ENCODE assay signal across 18 cellular contexts in the genomic region with DNA sequence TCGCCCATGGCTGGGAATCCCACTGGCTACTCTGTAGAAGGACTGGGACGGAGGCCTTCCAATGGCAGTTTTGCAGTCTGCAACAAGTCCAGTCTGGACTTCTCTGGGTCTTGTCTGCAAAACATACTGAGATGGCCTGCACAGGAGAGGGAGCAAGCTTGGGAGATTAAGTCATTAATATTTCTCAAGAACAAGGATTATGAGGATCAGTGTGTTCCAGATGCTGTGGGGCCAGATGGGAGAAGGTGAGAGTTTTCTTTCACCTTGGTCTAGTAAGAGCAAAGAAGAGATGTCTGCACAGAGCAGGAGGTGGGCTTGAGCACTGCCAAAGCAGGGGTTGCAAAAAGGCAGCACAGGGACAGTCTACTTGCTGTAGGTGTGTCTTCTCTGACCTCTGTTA. TPM values are rescaled to one million over a fixed set of nuclear protein-coding genes. Genes with fewer than 3 reads are reported as not detected.
A peak's percentile ranks its signal among the peaks of the same experiment; 100 is the strongest.
DNase-seq lines count a peak whose midpoint lies in the region; ATAC-seq and TF ChIP-seq lines count a peak whose summit lies in the region.
"Had no signal": no experiment of that assay in that cellular context is flagged by ENCODE, and none has a peak within 500 bp of the region (broad histone marks: within the 10 kb centered on the region; RNA-seq: fewer than 3 reads in every experiment).

PDE6A (minus strand) TSS at position 128 of the 400 bp plus-strand sequence; CDS start at position 8, 120 bp downstream.

- no peak within 1 kb of the TSS for H3K4me3 ChIP-seq in GM23338
- H3K4me3 ChIP-seq in Peyer's patch = no peak within 1 kb of the TSS
- H3K4me3 ChIP-seq: HAP-1, PC-9 had no signal

- no peak for ATAC-seq in GM23338
- ATAC-seq in stimulated activated naive B cell treated with anti-CD40 and anti-IgM and Interleukin-4, amounts not matched to agents 10 μg/mL and 1 μg/mL and 100 μg/mL, for 72 hours (replicated peaks) = no peak
- ATAC-seq: CD8-positive, alpha-beta T cell had no signal

- H3F3A ChIP-seq in GM23338 (replicated peaks; ENCODE audit: low read depth) = no peaks in the 10 kb centered on the region

- no peak within 1 kb of the TSS for H3K27ac ChIP-seq in GM23338 (ENCODE audit: low read depth)
- peak within 1 kb of the TSS in 3 of 4 donors; percentile 7 to 49 (median 24) for H3K27ac ChIP-seq in Peyer's patch
- peak within 1 kb of the TSS; percentile 60 for H3K27ac ChIP-seq in epithelial cell of prostate
- H3K27ac ChIP-seq: PC-9 had no signal

- no peaks in the 10 kb centered on the region for H3K9me3 Mint-ChIP-seq in GM23338
- H3K9me3 Mint-ChIP-seq in stimulated activated naive B cell treated with anti-CD40 and anti-IgM and Interleukin-4, amounts not matched to agents 10 μg/mL and 1 μg/mL and 100 μg/mL, for 72 hours = no peaks in the 10 kb centered on the region
- H3K9me3 Mint-ChIP-seq: CD8-positive, alpha-beta T cell had no signal

- H3K79me2 ChIP-seq in GM23338 (replicated peaks; ENCODE audit: insufficient read depth) = no peaks in the 10 kb centered on the region

- H3K9me2 ChIP-seq in GM23338 (ENCODE audit: insufficient read depth) = no peaks in the 10 kb centered on the region

- H3K36me3 ChIP-seq in GM23338 (ENCODE audit: insufficient read depth) = no peaks in the 10 kb centered on the region
- H3K36me3 ChIP-seq in Peyer's patch = no peaks in the 10 kb centered on the region
- H3K36me3 ChIP-seq: BE2C, HAP-1 had no signal

- no peak within 1 kb of the TSS for H3K4me3 Mint-ChIP-seq in GM23338
- no peak within 1 kb of the TSS for H3K4me3 Mint-ChIP-seq in stimulated activated naive B cell treated with anti-CD40 and anti-IgM and Interleukin-4, amounts not matched to agents 10 μg/mL and 1 μg/mL and 100 μg/mL, for 72 hours
- H3K4me3 Mint-ChIP-seq: CD8-positive, alpha-beta T cell had no signal

- DNase-seq in GM23338 (ENCODE audit: low spot score) (no peak), Peyer's patch (no peak), epithelial cell of prostate (ENCODE audit: low read depth, low spot score) (no peak), putamen (ENCODE audit: low spot score) (no peak), dedifferentiated amniotic fluid mesenchymal stem cell (ENCODE audit: extremely low spot score) (no peak)
- no peak for DNase-seq in stimulated activated naive B cell treated with anti-CD40 and anti-IgM and Interleukin-4, amounts not matched to agents 10 μg/mL and 1 μg/mL and 100 μg/mL, for 72 hours
- DNase-seq in activated naive CD4-positive, alpha-beta T cell (lab: John Stamatoyannopoulos, UW) = no peak
- DNase-seq: BE2C; CD8-positive, alpha-beta T cell; EL; KBM-7; NCI-H1048; NCI-H146; NCI-H2227 treated with DMSO at 0.1 percent for 48 hours; PC-9; SHP77 had no signal

- TF ChIP-seq POLR2A in Peyer's patch (IDR thresholded peaks at IDR 0.05) = no peak

- H3K36me3 Mint-ChIP-seq in GM23338 (ENCODE audit: low read depth) = no peaks in the 10 kb centered on the region
- no peaks in the 10 kb centered on the region for H3K36me3 Mint-ChIP-seq in stimulated activated naive B cell treated with anti-CD40 and anti-IgM and Interleukin-4, amounts not matched to agents 10 μg/mL and 1 μg/mL and 100 μg/mL, for 72 hours
- H3K36me3 Mint-ChIP-seq: CD8-positive, alpha-beta T cell had no signal

- H3K27me3 Mint-ChIP-seq in GM23338 (ENCODE audit: insufficient read depth, low read depth, poor library complexity) = peaks cover 3% of the 10 kb centered on the region
- H3K27me3 Mint-ChIP-seq in stimulated activated naive B cell treated with anti-CD40 and anti-IgM and Interleukin-4, amounts not matched to agents 10 μg/mL and 1 μg/mL and 100 μg/mL, for 72 hours = peaks cover 10 to 24% of the 10 kb centered on the region in 2 donors

- no peaks in the 10 kb centered on the region for H4K20me1 ChIP-seq in GM23338 (replicated peaks; ENCODE audit: insufficient read depth)

- H3K27ac Mint-ChIP-seq in GM23338 = no peak within 1 kb of the TSS
- H3K27ac Mint-ChIP-seq in stimulated activated naive B cell treated with anti-CD40 and anti-IgM and Interleukin-4, amounts not matched to agents 10 μg/mL and 1 μg/mL and 100 μg/mL, for 72 hours = peak within 1 kb of the TSS; percentile 49
- H3K27ac Mint-ChIP-seq: CD8-positive, alpha-beta T cell had no signal

- H3K9me3 ChIP-seq in Peyer's patch = no peaks in the 10 kb centered on the region
- H3K9me3 ChIP-seq: BE2C, HAP-1 had no signal

- no peak for TF ChIP-seq CTCF in GM23338 (conservative IDR thresholded peaks at IDR 0.05; ENCODE audit: low read depth in 2 of 2)
- TF ChIP-seq CTCF in Peyer's patch (IDR thresholded peaks at IDR 0.05) = no peak

- H3K4me1 Mint-ChIP-seq in GM23338 = no peaks in the 10 kb centered on the region
- no peaks in the 10 kb centered on the region for H3K4me1 Mint-ChIP-seq in stimulated activated naive B cell treated with anti-CD40 and anti-IgM and Interleukin-4, amounts not matched to agents 10 μg/mL and 1 μg/mL and 100 μg/mL, for 72 hours

- peak within 1 kb of the TSS; percentile 56; the same call in 1 of the 2 replicates for H2AFZ ChIP-seq in GM23338
- H2AFZ ChIP-seq: PC-9 had no signal

- no peak within 1 kb of the TSS for H3K4me2 ChIP-seq in GM23338
- H3K4me2 ChIP-seq: PC-9 had no signal

- H3K27me3 ChIP-seq in GM23338 (ENCODE audit: insufficient read depth) = no peaks in the 10 kb centered on the region
- H3K27me3 ChIP-seq in Peyer's patch = no peaks in the 10 kb centered on the region
- H3K27me3 ChIP-seq: BE2C had no signal

- H3K4me1 ChIP-seq in GM23338 (ENCODE audit: insufficient read depth) (no peaks in the 10 kb centered on the region), Peyer's patch (peaks cover 0 to 25% (median 4%) of the 10 kb centered on the region in 4 donors)
- H3K4me1 ChIP-seq: BE2C, HAP-1 had no signal

TF ChIP-seq in GM23338, 12 proteins besides CTCF, POLR2A, EP300 and RAD21 (continues in another document):
- TF ChIP-seq STAT1 (IDR thresholded peaks at IDR 0.05; ENCODE audit: unreplicated experiment) (no peak), POLR2AphosphoS5 (IDR thresholded peaks at IDR 0.05; ENCODE audit: low read depth) (no peak), ZNF331 (CRISPR knock-in tag; IDR thresholded peaks at IDR 0.05; ENCODE audit: low read depth) (no peak), JUNB (IDR thresholded peaks at IDR 0.05; ENCODE audit: unreplicated experiment) (no peak)
- TF ChIP-seq, protein P1, sequence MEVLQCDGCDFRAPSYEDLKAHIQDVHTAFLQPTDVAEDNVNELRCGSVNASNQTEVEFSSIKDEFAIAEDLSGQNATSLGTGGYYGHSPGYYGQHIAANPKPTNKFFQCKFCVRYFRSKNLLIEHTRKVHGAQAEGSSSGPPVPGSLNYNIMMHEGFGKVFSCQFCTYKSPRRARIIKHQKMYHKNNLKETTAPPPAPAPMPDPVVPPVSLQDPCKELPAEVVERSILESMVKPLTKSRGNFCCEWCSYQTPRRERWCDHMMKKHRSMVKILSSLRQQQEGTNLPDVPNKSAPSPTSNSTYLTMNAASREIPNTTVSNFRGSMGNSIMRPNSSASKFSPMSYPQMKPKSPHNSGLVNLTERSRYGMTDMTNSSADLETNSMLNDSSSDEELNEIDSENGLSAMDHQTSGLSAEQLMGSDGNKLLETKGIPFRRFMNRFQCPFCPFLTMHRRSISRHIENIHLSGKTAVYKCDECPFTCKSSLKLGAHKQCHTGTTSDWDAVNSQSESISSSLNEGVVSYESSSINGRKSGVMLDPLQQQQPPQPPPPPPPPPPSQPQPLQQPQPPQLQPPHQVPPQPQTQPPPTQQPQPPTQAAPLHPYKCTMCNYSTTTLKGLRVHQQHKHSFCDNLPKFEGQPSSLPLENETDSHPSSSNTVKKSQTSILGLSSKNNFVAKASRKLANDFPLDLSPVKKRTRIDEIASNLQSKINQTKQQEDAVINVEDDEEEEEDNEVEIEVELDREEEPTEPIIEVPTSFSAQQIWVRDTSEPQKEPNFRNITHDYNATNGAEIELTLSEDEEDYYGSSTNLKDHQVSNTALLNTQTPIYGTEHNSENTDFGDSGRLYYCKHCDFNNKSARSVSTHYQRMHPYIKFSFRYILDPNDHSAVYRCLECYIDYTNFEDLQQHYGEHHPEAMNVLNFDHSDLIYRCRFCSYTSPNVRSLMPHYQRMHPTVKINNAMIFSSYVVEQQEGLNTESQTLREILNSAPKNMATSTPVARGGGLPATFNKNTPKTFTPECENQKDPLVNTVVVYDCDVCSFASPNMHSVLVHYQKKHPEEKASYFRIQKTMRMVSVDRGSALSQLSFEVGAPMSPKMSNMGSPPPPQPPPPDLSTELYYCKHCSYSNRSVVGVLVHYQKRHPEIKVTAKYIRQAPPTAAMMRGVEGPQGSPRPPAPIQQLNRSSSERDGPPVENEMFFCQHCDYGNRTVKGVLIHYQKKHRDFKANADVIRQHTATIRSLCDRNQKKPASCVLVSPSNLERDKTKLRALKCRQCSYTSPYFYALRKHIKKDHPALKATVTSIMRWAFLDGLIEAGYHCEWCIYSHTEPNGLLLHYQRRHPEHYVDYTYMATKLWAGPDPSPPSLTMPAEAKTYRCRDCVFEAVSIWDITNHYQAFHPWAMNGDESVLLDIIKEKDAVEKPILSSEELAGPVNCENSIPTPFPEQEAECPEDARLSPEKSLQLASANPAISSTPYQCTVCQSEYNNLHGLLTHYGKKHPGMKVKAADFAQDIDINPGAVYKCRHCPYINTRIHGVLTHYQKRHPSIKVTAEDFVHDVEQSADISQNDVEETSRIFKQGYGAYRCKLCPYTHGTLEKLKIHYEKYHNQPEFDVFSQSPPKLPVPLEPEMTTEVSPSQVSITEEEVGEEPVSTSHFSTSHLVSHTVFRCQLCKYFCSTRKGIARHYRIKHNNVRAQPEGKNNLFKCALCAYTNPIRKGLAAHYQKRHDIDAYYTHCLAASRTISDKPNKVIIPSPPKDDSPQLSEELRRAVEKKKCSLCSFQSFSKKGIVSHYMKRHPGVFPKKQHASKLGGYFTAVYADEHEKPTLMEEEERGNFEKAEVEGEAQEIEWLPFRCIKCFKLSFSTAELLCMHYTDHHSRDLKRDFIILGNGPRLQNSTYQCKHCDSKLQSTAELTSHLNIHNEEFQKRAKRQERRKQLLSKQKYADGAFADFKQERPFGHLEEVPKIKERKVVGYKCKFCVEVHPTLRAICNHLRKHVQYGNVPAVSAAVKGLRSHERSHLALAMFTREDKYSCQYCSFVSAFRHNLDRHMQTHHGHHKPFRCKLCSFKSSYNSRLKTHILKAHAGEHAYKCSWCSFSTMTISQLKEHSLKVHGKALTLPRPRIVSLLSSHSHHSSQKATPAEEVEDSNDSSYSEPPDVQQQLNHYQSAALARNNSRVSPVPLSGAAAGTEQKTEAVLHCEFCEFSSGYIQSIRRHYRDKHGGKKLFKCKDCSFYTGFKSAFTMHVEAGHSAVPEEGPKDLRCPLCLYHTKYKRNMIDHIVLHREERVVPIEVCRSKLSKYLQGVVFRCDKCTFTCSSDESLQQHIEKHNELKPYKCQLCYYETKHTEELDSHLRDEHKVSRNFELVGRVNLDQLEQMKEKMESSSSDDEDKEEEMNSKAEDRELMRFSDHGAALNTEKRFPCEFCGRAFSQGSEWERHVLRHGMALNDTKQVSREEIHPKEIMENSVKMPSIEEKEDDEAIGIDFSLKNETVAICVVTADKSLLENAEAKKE (CRISPR knock-in tag; IDR thresholded peaks at IDR 0.05) = no peak

RNA-seq across cellular contexts. Expression of gene PDE6A, which starts in this region (rescaled TPM):
- not detected in 2 replicates for total RNA-seq in GM23338 (2014; rRNA removed; shearing (Covaris generic))
- 0.08 TPM in 1 of 2 replicates, not detected in the other for polyA plus RNA-seq in GM23338 (2016; fragmentation: Nextera tagmentation; extraction: Ambion mirVana)
- not detected for total RNA-seq in Peyer's patch
- total RNA-seq: CD8-positive, alpha-beta T cell had no signal
- polyA plus RNA-seq: AG04450 had no signal
